ENCODE assay signal across 8 cellular contexts in genomic region chr17:73291260-73291801, GRCh38.
DNase-seq lines count a peak whose midpoint lies in the region; ATAC-seq lines count a peak whose summit lies in the region.

No MANE protein-coding gene starts in this region.

- peaks cover 90% of the 10 kb centered on the region for H3K4me1 ChIP-seq in mucosa of stomach (ENCODE audit: control insufficient read depth, insufficient read depth, low read length)

- DNase-seq in NOMO-1 (lab: John Stamatoyannopoulos, UW; ENCODE audit: unreplicated experiment in 2 of 2) (peak; percentile 79 to 80), dedifferentiated amniotic fluid mesenchymal stem cell (ENCODE audit: extremely low spot score) (peak; percentile 88), NCI-H2107 (lab: John Stamatoyannopoulos, UW) (no peak)
- no peak for DNase-seq in activated CD4-positive, alpha-beta T cell treated with anti-CD3 and anti-CD28 coated beads for 4 hours
- DNase-seq in stimulated activated CD4-positive, alpha-beta T cell treated with anti-CD3 and anti-CD28 coated beads, Interleukin-2, amount 100 ng/mL, for 24 hours: no peak

- peak overlapping the region; percentile 17 for H3K4me3 ChIP-seq in mucosa of stomach (ENCODE audit: low read length)

- no peaks in the 10 kb centered on the region for H3K9me3 ChIP-seq in mucosa of stomach (ENCODE audit: control insufficient read depth, low read length)

- H3K9ac ChIP-seq in mucosa of stomach (ENCODE audit: low read length): peak overlapping the region; percentile 61

- H3K36me3 ChIP-seq in mucosa of stomach (ENCODE audit: control insufficient read depth, insufficient read depth, low read length): peaks cover 6% of the 10 kb centered on the region

- H3K27me3 ChIP-seq in mucosa of stomach (ENCODE audit: control insufficient read depth, insufficient read depth, low read length): no peaks in the 10 kb centered on the region

- ATAC-seq in GM18867 (IDR thresholded peaks at IDR 0.05; ENCODE audit: unreplicated experiment) (peak; percentile 83), HG02678 (IDR thresholded peaks at IDR 0.05; ENCODE audit: unreplicated experiment) (peak; percentile 92)

Comparison
In these comparisons a context has a peak if more than half of its experiments do, and no peak if none do; other contexts are left out.
1. DNase-seq: peak in NOMO-1 (2 of 2) and dedifferentiated amniotic fluid mesenchymal stem cell (single experiment); none in activated CD4-positive, alpha-beta T cell treated with anti-CD3 and anti-CD28 coated beads for 4 hours (0 of 2), NCI-H2107 (single experiment) and stimulated activated CD4-positive, alpha-beta T cell treated with anti-CD3 and anti-CD28 coated beads, Interleukin-2, amount 100 ng/mL, for 24 hours (0 of 2).